Comparison of ENCODE assay signal across 1 cellular context in genomic region chr16:19115148-19116021, GRCh38.
TF ChIP-seq lines count a peak whose summit lies in the region.

No MANE protein-coding gene starts in this region.

TF ChIP-seq in HepG2, 621 proteins besides CTCF, POLR2A, EP300 and RAD21 (continued from another document and continues in another):
- TF ChIP-seq ZNF318 (CRISPR knock-in tag; IDR thresholded peaks at IDR 0.05) (peak; percentile 65; the same call in 1 of the 2 replicates), PRMT3 (CRISPR knock-in tag; IDR thresholded peaks at IDR 0.05; ENCODE audit: borderline replicate concordance, low read depth) (no peak), ZNF83 (CRISPR knock-in tag; IDR thresholded peaks at IDR 0.05; ENCODE audit: borderline replicate concordance) (no peak), HNRNPH1 (optimal IDR thresholded peaks at IDR 0.05; ENCODE audit: low read depth, low read length) (no peak), ZNF605 (CRISPR knock-in tag; IDR thresholded peaks at IDR 0.05) (no peak), RARA (CRISPR knock-in tag; IDR thresholded peaks at IDR 0.05) (no peak), ZNF414 (CRISPR knock-in tag; IDR thresholded peaks at IDR 0.05) (no peak), LRRFIP1 (CRISPR knock-in tag; conservative IDR thresholded peaks at IDR 0.05) (no peak), ZNF280D (CRISPR knock-in tag; IDR thresholded peaks at IDR 0.05) (peak; percentile 36; the same call in 1 of the 2 replicates), ZNF432 (CRISPR knock-in tag; IDR thresholded peaks at IDR 0.05; ENCODE audit: borderline replicate concordance) (no peak), MYNN (CRISPR knock-in tag; IDR thresholded peaks at IDR 0.05; ENCODE audit: low read depth) (no peak), ZNF788 (CRISPR knock-in tag; IDR thresholded peaks at IDR 0.05; ENCODE audit: borderline replicate concordance) (no peak), NBN (conservative IDR thresholded peaks at IDR 0.05) (no peak), ZNF329 (CRISPR knock-in tag; IDR thresholded peaks at IDR 0.05; ENCODE audit: low read depth) (peak; percentile 99), ZZZ3 (CRISPR knock-in tag; IDR thresholded peaks at IDR 0.05; ENCODE audit: borderline replicate concordance) (no peak), RBM39 (IDR thresholded peaks at IDR 0.05; ENCODE audit: low read depth, low read length, poor library complexity, severe bottlenecking) (no peak), ZNF251 (CRISPR knock-in tag; IDR thresholded peaks at IDR 0.05) (no peak), AGO1 (IDR thresholded peaks at IDR 0.05; ENCODE audit: low read depth, low read length, poor library complexity, severe bottlenecking) (peak; percentile 69), MIER2 (CRISPR knock-in tag; IDR thresholded peaks at IDR 0.05) (no peak), AHDC1 (CRISPR knock-in tag; IDR thresholded peaks at IDR 0.05; ENCODE audit: borderline replicate concordance) (no peak), ZBTB8A (CRISPR knock-in tag; IDR thresholded peaks at IDR 0.05; ENCODE audit: borderline replicate concordance, low read depth) (no peak), CCAR2 (optimal IDR thresholded peaks at IDR 0.05; ENCODE audit: low read depth, low read length) (no peak), ZNF484 (CRISPR knock-in tag; IDR thresholded peaks at IDR 0.05; ENCODE audit: borderline replicate concordance, low read depth) (no peak), ZMYM3 (CRISPR knock-in tag; IDR thresholded peaks at IDR 0.05) (0 out of 2 replicates have a peak, but pooled peaks have one; percentile 46), MED8 (CRISPR knock-in tag; IDR thresholded peaks at IDR 0.05; ENCODE audit: insufficient replicate concordance) (no peak), HNRNPLL (IDR thresholded peaks at IDR 0.05; ENCODE audit: low read depth, low read length, poor library complexity, severe bottlenecking) (peak; percentile 14), ZBTB46 (CRISPR knock-in tag; IDR thresholded peaks at IDR 0.05; ENCODE audit: borderline replicate concordance) (no peak), ZGPAT (CRISPR knock-in tag; IDR thresholded peaks at IDR 0.05) (no peak), CHCHD3 (CRISPR knock-in tag; IDR thresholded peaks at IDR 0.05) (no peak), ZEB1 (IDR thresholded peaks at IDR 0.05; ENCODE audit: insufficient replicate concordance, low read depth) (no peak), RARG (CRISPR knock-in tag; IDR thresholded peaks at IDR 0.05; ENCODE audit: low read depth) (no peak)
